Comparison of ENCODE assay signal across 20 cellular contexts in the genomic region with DNA sequence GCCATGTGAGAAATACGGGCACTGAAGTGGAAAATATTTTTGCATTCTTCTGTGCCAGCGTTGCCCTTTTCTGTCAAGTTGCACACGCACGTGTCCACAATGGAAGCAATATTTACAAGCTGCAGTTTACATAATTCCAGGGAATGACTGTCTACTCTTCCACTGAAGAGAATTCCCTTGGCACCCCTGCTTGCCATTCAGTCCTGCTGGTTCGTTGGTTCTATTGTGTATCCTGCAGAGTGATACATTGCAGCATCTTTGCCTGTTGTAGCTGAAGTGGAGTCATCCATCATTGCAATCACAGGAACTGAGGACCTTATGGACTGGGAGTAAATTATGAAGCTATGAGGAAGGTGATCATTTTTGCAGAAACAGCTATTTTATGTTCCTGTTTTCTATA.
A peak's percentile ranks its signal among the peaks of the same experiment; 100 is the strongest.
DNase-seq lines count a peak whose midpoint lies in the region; ATAC-seq and TF ChIP-seq lines count a peak whose summit lies in the region.
"Had no signal": no experiment of that assay in that cellular context is flagged by ENCODE, and none has a peak within 500 bp of the region (broad histone marks: within the 10 kb centered on the region; RNA-seq: fewer than 3 reads in every experiment).

No MANE protein-coding gene starts in this region.

- POLR2A ChIA-PET in activated CD4-positive, alpha-beta T cell treated with anti-CD3 and anti-CD28 coated beads, Interleukin-2, amount 10 ng/mL, durations not matched to agents 7 days and 5 days (lab: Charles Lee) = interaction anchor here (0.7 kb wide), 1 partner anchor 401 kb away, joined by 3 read pairs; no protein-coding TSS in a partner anchor

- intact Hi-C loops in adrenal gland (cut with DNase I) = no loop called here

- no peaks in the 10 kb centered on the region for H3K4me1 ChIP-seq in adrenal gland (replicated peaks in 1 of 2)

- no peak overlapping the region for H3K27ac ChIP-seq in adrenal gland
- H3K27ac ChIP-seq: C4-2B had no signal

- H3K4me1 Mint-ChIP-seq in glutamatergic neuron (ENCODE audit: low read depth, unreplicated experiment) = peaks cover 27% of the 10 kb centered on the region
- no peaks in the 10 kb centered on the region for H3K4me1 Mint-ChIP-seq in activated CD4-positive, alpha-beta T cell treated with anti-CD3 and anti-CD28 coated beads, Interleukin-2, amount 10 ng/mL, durations not matched to agents 7 days and 5 days
- H3K4me1 Mint-ChIP-seq: T-helper 17 cell had no signal

- no peaks in the 10 kb centered on the region for H3K9me3 ChIP-seq in adrenal gland (replicated peaks in 1 of 3)

- H3K4me3 ChIP-seq in adrenal gland = no peak overlapping the region

- no peak for TF ChIP-seq CTCF in glutamatergic neuron (IDR thresholded peaks at IDR 0.05; ENCODE audit: partially characterized antibody, unreplicated experiment)
- no peak for TF ChIP-seq CTCF in adrenal gland (IDR thresholded peaks at IDR 0.05)

- TF ChIP-seq POLR2A in adrenal gland (IDR thresholded peaks at IDR 0.05) = no peak

- no peaks in the 10 kb centered on the region for H3K36me3 Mint-ChIP-seq in glutamatergic neuron (ENCODE audit: unreplicated experiment)
- H3K36me3 Mint-ChIP-seq in activated CD4-positive, alpha-beta T cell treated with anti-CD3 and anti-CD28 coated beads, Interleukin-2, amount 10 ng/mL, durations not matched to agents 7 days and 5 days (ENCODE audit: low read depth) = no peaks in the 10 kb centered on the region

- DNase-seq in DMS153 treated with DMSO at 0.1 percent for 48 hours (lab: John Stamatoyannopoulos, UW; ENCODE audit: unreplicated experiment) (peak; percentile 19), NCI-H1930 (lab: John Stamatoyannopoulos, UW) (peak; percentile 33 to 53), NCI-H345 treated with DMSO at 0.1 percent for 48 hours (lab: John Stamatoyannopoulos, UW; ENCODE audit: unreplicated experiment) (peak; percentile 53), glutamatergic neuron (peak; percentile 21), adrenal gland (no peak), AG08395 (ENCODE audit: low spot score) (no peak)
- no peak for DNase-seq in activated CD4-positive, alpha-beta T cell treated with anti-CD3 and anti-CD28 coated beads, Interleukin-2, amount 10 ng/mL, durations not matched to agents 7 days and 5 days
- DNase-seq: DMS 273 treated with DMSO at 0.1 percent for 48 hours, EL, HCEC 1CT, IMR-90, Kasumi-1, MM.1S, NCI-H1105 treated with DMSO at 0.1 percent for 48 hours, NCI-H2029 treated with DMSO at 0.1 percent for 48 hours, RPMI8226, SIG-M5, T-helper 17 cell had no signal

- no peaks in the 10 kb centered on the region for H3K9me3 Mint-ChIP-seq in glutamatergic neuron (ENCODE audit: unreplicated experiment)
- peaks cover 1% of the 10 kb centered on the region for H3K9me3 Mint-ChIP-seq in activated CD4-positive, alpha-beta T cell treated with anti-CD3 and anti-CD28 coated beads, Interleukin-2, amount 10 ng/mL, durations not matched to agents 7 days and 5 days

- H3K27me3 ChIP-seq in adrenal gland = no peaks in the 10 kb centered on the region

- no peak for ATAC-seq in HG02798 (IDR thresholded peaks at IDR 0.05; ENCODE audit: poor library complexity, unreplicated experiment)
- ATAC-seq: T-helper 17 cell had no signal

- no peaks in the 10 kb centered on the region for H3K36me3 ChIP-seq in adrenal gland (replicated peaks in 1 of 2)

- H3K27ac Mint-ChIP-seq in glutamatergic neuron (ENCODE audit: unreplicated experiment) = peak overlapping the region; percentile 87
- H3K27ac Mint-ChIP-seq in activated CD4-positive, alpha-beta T cell treated with anti-CD3 and anti-CD28 coated beads, Interleukin-2, amount 10 ng/mL, durations not matched to agents 7 days and 5 days = no peak overlapping the region
- H3K27ac Mint-ChIP-seq: T-helper 17 cell had no signal

- no peaks in the 10 kb centered on the region for H3K27me3 Mint-ChIP-seq in glutamatergic neuron (ENCODE audit: unreplicated experiment)
- no peaks in the 10 kb centered on the region for H3K27me3 Mint-ChIP-seq in activated CD4-positive, alpha-beta T cell treated with anti-CD3 and anti-CD28 coated beads, Interleukin-2, amount 10 ng/mL, durations not matched to agents 7 days and 5 days
- H3K27me3 Mint-ChIP-seq: T-helper 17 cell had no signal

- CTCF ChIA-PET in activated CD4-positive, alpha-beta T cell treated with anti-CD3 and anti-CD28 coated beads, Interleukin-2, amount 10 ng/mL, durations not matched to agents 7 days and 5 days (lab: Charles Lee) = no interaction called here

- 73 to 80% (median 77%) methylated on average over 4 to 5 of the region's 5 CpGs for WGBS in adrenal gland, 4 donors

- H3K4me3 Mint-ChIP-seq in glutamatergic neuron (ENCODE audit: unreplicated experiment) = peak overlapping the region; percentile 26
- H3K4me3 Mint-ChIP-seq in activated CD4-positive, alpha-beta T cell treated with anti-CD3 and anti-CD28 coated beads, Interleukin-2, amount 10 ng/mL, durations not matched to agents 7 days and 5 days = no peak overlapping the region
- H3K4me3 Mint-ChIP-seq: T-helper 17 cell had no signal

Comparison
In these comparisons a context has a peak if more than half of its experiments do, and no peak if none do; other contexts are left out.
1. DNase-seq: peak in DMS153 treated with DMSO at 0.1 percent for 48 hours (single experiment), NCI-H1930 (2 of 2), NCI-H345 treated with DMSO at 0.1 percent for 48 hours (single experiment) and glutamatergic neuron (single experiment); none in adrenal gland (0 of 7), activated CD4-positive, alpha-beta T cell treated with anti-CD3 and anti-CD28 coated beads, Interleukin-2, amount 10 ng/mL, durations not matched to agents 7 days and 5 days (single experiment) and AG08395 (single experiment).